ENCODE assay signal across 7 cellular contexts in genomic region chr4:71004281-71004851, GRCh38. TPM values are rescaled to one million over a fixed set of nuclear protein-coding genes. Genes with fewer than 3 reads are reported as not detected.
DNase-seq lines count a peak whose midpoint lies in the region; ATAC-seq lines count a peak whose summit lies in the region.

No MANE protein-coding gene starts in this region.

- H3K36me3 ChIP-seq in KOPT-K1 (ENCODE audit: insufficient read depth, low read length), result peaks cover 65% of the 10 kb centered on the region

- no peaks in the 10 kb centered on the region for H3K27me3 Mint-ChIP-seq in activated T-helper 1 cell treated with anti-CD3 and anti-CD28 coated beads, Interleukin-12 subunit alpha, Interleukin-12 subunit beta, Interleukin-2, Interleukin-4 antibody, amounts not matched to agents 30 ng/mL and 10 ng/mL and 1 ng/mL, durations not matched to agents 14 hours and 24 hours and 36 hours (ENCODE audit: insufficient read depth)

- peaks cover 90% of the 10 kb centered on the region for H3K4me1 Mint-ChIP-seq in activated T-helper 1 cell treated with anti-CD3 and anti-CD28 coated beads, Interleukin-12 subunit alpha, Interleukin-12 subunit beta, Interleukin-2, Interleukin-4 antibody, amounts not matched to agents 30 ng/mL and 10 ng/mL and 1 ng/mL, durations not matched to agents 14 hours and 24 hours and 36 hours (ENCODE audit: low read depth)

- H3K27ac Mint-ChIP-seq in activated T-helper 1 cell treated with anti-CD3 and anti-CD28 coated beads, Interleukin-12 subunit alpha, Interleukin-12 subunit beta, Interleukin-2, Interleukin-4 antibody, amounts not matched to agents 30 ng/mL and 10 ng/mL and 1 ng/mL, durations not matched to agents 14 hours and 24 hours and 36 hours, result peak overlapping the region; percentile 81

- peaks cover 28% of the 10 kb centered on the region for H3K9me3 Mint-ChIP-seq in activated T-helper 1 cell treated with anti-CD3 and anti-CD28 coated beads, Interleukin-12 subunit alpha, Interleukin-12 subunit beta, Interleukin-2, Interleukin-4 antibody, amounts not matched to agents 30 ng/mL and 10 ng/mL and 1 ng/mL, durations not matched to agents 14 hours and 24 hours and 36 hours

- intact Hi-C loops in activated T-helper 1 cell treated with anti-CD3 and anti-CD28 coated beads, Interleukin-12 subunit alpha, Interleukin-12 subunit beta, Interleukin-2, Interleukin-4 antibody, amounts not matched to agents 30 ng/mL and 10 ng/mL and 1 ng/mL, durations not matched to agents 14 hours and 24 hours and 36 hours (cut with micrococcal nuclease), result loop anchor here (1.0 kb wide), 1 partner anchor 102 kb away; the partner anchor contains the start of gene MOB1B

- peaks cover 8% of the 10 kb centered on the region for H3K9me3 ChIP-seq in KOPT-K1 (ENCODE audit: insufficient read depth, low read length, poor library complexity, severe bottlenecking)

- H3K27ac ChIP-seq in KOPT-K1 (ENCODE audit: low read depth, low read length, poor library complexity, severe bottlenecking), result peak overlapping the region; percentile 66

- ATAC-seq in GM19324 (IDR thresholded peaks at IDR 0.05; ENCODE audit: low FRiP score, unreplicated experiment) (peak; percentile 39), HG03521 (IDR thresholded peaks at IDR 0.05; ENCODE audit: unreplicated experiment) (no peak)

- H3K36me3 Mint-ChIP-seq in activated T-helper 1 cell treated with anti-CD3 and anti-CD28 coated beads, Interleukin-12 subunit alpha, Interleukin-12 subunit beta, Interleukin-2, Interleukin-4 antibody, amounts not matched to agents 30 ng/mL and 10 ng/mL and 1 ng/mL, durations not matched to agents 14 hours and 24 hours and 36 hours (ENCODE audit: low read depth), result peaks cover 39% of the 10 kb centered on the region

- DNase-seq in activated T-helper 1 cell treated with anti-CD3 and anti-CD28 coated beads, Interleukin-12 subunit alpha, Interleukin-12 subunit beta, Interleukin-2, Interleukin-4 antibody, amounts not matched to agents 30 ng/mL and 10 ng/mL and 1 ng/mL, durations not matched to agents 14 hours and 24 hours and 36 hours (ENCODE audit: low spot score), result peak; percentile 54
- DNase-seq in stimulated activated CD4-positive, alpha-beta T cell treated with anti-CD3 and anti-CD28 coated beads, Interleukin-4, amount 100 ng/mL, for 4 hours, result peak; percentile 19 to 26
- no peak for DNase-seq in LoVo (ENCODE audit: low spot score)
- no peak for DNase-seq in NCI-H345 (lab: John Stamatoyannopoulos, UW)

- H3K4me3 Mint-ChIP-seq in activated T-helper 1 cell treated with anti-CD3 and anti-CD28 coated beads, Interleukin-12 subunit alpha, Interleukin-12 subunit beta, Interleukin-2, Interleukin-4 antibody, amounts not matched to agents 30 ng/mL and 10 ng/mL and 1 ng/mL, durations not matched to agents 14 hours and 24 hours and 36 hours, result peak overlapping the region; percentile 76

RNA-seq across cellular contexts. Expression of gene DCK, which starts 10.9 kb away (rescaled TPM):
- total RNA-seq in activated T-helper 1 cell treated with anti-CD3 and anti-CD28 coated beads, Interleukin-12 subunit alpha, Interleukin-12 subunit beta, Interleukin-2, Interleukin-4 antibody, amounts not matched to agents 30 ng/mL and 10 ng/mL and 1 ng/mL, durations not matched to agents 14 hours and 24 hours and 36 hours, result 35.6 and 37.3 TPM in 2 replicates

Comparison
In these comparisons a context has a peak if more than half of its experiments do, and no peak if none do; other contexts are left out.
1. DNase-seq: peak in activated T-helper 1 cell treated with anti-CD3 and anti-CD28 coated beads, Interleukin-12 subunit alpha, Interleukin-12 subunit beta, Interleukin-2, Interleukin-4 antibody, amounts not matched to agents 30 ng/mL and 10 ng/mL and 1 ng/mL, durations not matched to agents 14 hours and 24 hours and 36 hours (single experiment) and stimulated activated CD4-positive, alpha-beta T cell treated with anti-CD3 and anti-CD28 coated beads, Interleukin-4, amount 100 ng/mL, for 4 hours (2 of 2); none in LoVo (single experiment) and NCI-H345 (single experiment).